Comparison of ENCODE assay signal across 2 cellular contexts in the genomic region with DNA sequence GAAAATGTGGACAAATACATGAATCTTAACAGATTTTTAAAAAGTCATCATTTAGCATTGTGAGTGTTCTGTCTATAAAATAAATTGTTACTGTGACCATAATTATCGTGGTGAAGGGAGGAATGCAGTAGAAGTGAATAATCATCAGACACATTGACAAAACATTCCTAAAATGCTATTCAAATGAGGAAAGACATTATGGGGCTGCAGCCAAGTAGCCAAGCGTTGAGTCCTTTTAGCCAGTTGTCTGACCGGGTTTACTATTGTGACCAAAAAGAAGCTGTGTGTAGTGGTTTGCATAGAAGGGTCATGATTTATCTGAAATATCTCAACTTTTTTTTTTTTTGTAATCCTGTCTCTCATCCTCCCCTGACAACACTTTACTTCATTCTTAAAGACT.
TF ChIP-seq lines count a peak whose summit lies in the region.

No MANE protein-coding gene starts in this region.

TF ChIP-seq in Ishikawa, 13 proteins besides CTCF, POLR2A, EP300 and RAD21 (continued from another document):
- TF ChIP-seq, protein P1, sequence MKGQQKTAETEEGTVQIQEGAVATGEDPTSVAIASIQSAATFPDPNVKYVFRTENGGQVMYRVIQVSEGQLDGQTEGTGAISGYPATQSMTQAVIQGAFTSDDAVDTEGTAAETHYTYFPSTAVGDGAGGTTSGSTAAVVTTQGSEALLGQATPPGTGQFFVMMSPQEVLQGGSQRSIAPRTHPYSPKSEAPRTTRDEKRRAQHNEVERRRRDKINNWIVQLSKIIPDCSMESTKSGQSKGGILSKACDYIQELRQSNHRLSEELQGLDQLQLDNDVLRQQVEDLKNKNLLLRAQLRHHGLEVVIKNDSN (IDR thresholded peaks at IDR 0.05): no peak
- TF ChIP-seq ZBTB7A (IDR thresholded peaks at IDR 0.05; ENCODE audit: low read depth): no peak
- peak; percentile 69 for TF ChIP-seq NFIC (IDR thresholded peaks at IDR 0.05)
- peak; percentile 59; the same call in 1 of the 2 replicates for TF ChIP-seq FOXM1 (IDR thresholded peaks at IDR 0.05; ENCODE audit: borderline replicate concordance, low read depth)
- TF ChIP-seq TEAD4 (IDR thresholded peaks at IDR 0.05): peak; percentile 89
- TF ChIP-seq CEBPB (IDR thresholded peaks at IDR 0.05): no peak
- TF ChIP-seq, protein P2, sequence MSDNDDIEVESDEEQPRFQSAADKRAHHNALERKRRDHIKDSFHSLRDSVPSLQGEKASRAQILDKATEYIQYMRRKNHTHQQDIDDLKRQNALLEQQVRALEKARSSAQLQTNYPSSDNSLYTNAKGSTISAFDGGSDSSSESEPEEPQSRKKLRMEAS (IDR thresholded peaks at IDR 0.05): 0 out of 2 replicates have a peak, but pooled peaks have one; percentile 29
- no peak for TF ChIP-seq REST (IDR thresholded peaks at IDR 0.05; ENCODE audit: low read depth)
TF ChIP-seq in Ishikawa: peak in this region for 5.

TF ChIP-seq in H1, 55 proteins besides CTCF, POLR2A, EP300 and RAD21 (continued from another document):
- TF ChIP-seq CHD7 (IDR thresholded peaks at IDR 0.05; ENCODE audit: insufficient replicate concordance, low read length): peak; percentile 33
- TF ChIP-seq TEAD4 (IDR thresholded peaks at IDR 0.05; ENCODE audit: low read depth, low read length): peak; percentile 76
- TF ChIP-seq NANOG (IDR thresholded peaks at IDR 0.05; ENCODE audit: insufficient read depth, low read depth, low read length, poor library complexity, severe bottlenecking): peak; percentile 25
- 0 out of 2 replicates have a peak, but pooled peaks have one; percentile 27 for TF ChIP-seq SP1 (IDR thresholded peaks at IDR 0.05; ENCODE audit: low read depth, low read length)
